ENCODE assay signal across 8 cellular contexts in genomic region chr1:25543425-25544242, GRCh38. TPM values are rescaled to one million over a fixed set of nuclear protein-coding genes. Genes with fewer than 3 reads are reported as not detected.
A peak's percentile ranks its signal among the peaks of the same experiment; 100 is the strongest.
DNase-seq lines count a peak whose midpoint lies in the region; ATAC-seq and TF ChIP-seq lines count a peak whose summit lies in the region.

Gene LDLRAP1, plus strand, starts transcription at chr1:25543606. Its CDS starts 93 bp downstream, at chr1:25543699.

- H3K27me3 Mint-ChIP-seq in activated B cell treated with CpG ODN at 0.5 μM for 24 hours = peaks cover 1% of the 10 kb centered on the region

- ATAC-seq in GM21825 (IDR thresholded peaks at IDR 0.05; ENCODE audit: unreplicated experiment) (peak; percentile 76), activated B cell treated with CpG ODN at 0.5 μM for 24 hours (ENCODE audit: low read depth) (peak; percentile 97)

- peak within 1 kb of the TSS; percentile 83 for H3K4me3 ChIP-seq in smooth muscle cell

- TF ChIP-seq CTCF in activated B cell treated with CpG ODN at 0.5 μM for 24 hours (IDR thresholded peaks at IDR 0.05) (no peak), smooth muscle cell (IDR thresholded peaks at IDR 0.05; ENCODE audit: borderline replicate concordance, insufficient read depth, poor library complexity, severe bottlenecking) (no peak)

- H3K9me3 ChIP-seq in ES-I3 (ENCODE audit: control insufficient read depth, insufficient read depth, low read length) (no peaks in the 10 kb centered on the region), smooth muscle cell (replicated peaks; ENCODE audit: low read depth) (no peaks in the 10 kb centered on the region)

- H3K4me1 ChIP-seq in ES-I3 (ENCODE audit: insufficient read depth, low read length) = peaks cover 15% of the 10 kb centered on the region; the same call in 1 of the 2 replicates
- peaks cover 6% of the 10 kb centered on the region for H3K4me1 ChIP-seq in smooth muscle cell (ENCODE audit: low read depth)

- H3K27me3 ChIP-seq in smooth muscle cell (ENCODE audit: low read depth) = no peaks in the 10 kb centered on the region

- H3K9me3 Mint-ChIP-seq in activated B cell treated with CpG ODN at 0.5 μM for 24 hours = no peaks in the 10 kb centered on the region

- H3K36me3 ChIP-seq in ES-I3 (ENCODE audit: insufficient read depth, low read length) (no peaks in the 10 kb centered on the region), smooth muscle cell (ENCODE audit: low read depth) (no peaks in the 10 kb centered on the region)

- H3K36me3 Mint-ChIP-seq in activated B cell treated with CpG ODN at 0.5 μM for 24 hours (ENCODE audit: low read depth) = no peaks in the 10 kb centered on the region

- no peak within 1 kb of the TSS for H3K27ac ChIP-seq in smooth muscle cell (ENCODE audit: low read depth)

- H3K4me3 Mint-ChIP-seq in activated B cell treated with CpG ODN at 0.5 μM for 24 hours = peak within 1 kb of the TSS; percentile 74

- peaks cover 9% of the 10 kb centered on the region for H3F3A ChIP-seq in smooth muscle cell (ENCODE audit: low read depth)

- 2% methylated on average over 58 of the region's 99 CpGs for WGBS in smooth muscle cell (ENCODE audit: low lambda C conversion rate)

- H3K79me2 ChIP-seq in smooth muscle cell (ENCODE audit: low read depth) = peaks cover 45% of the 10 kb centered on the region

- peak within 1 kb of the TSS; percentile 87 for H3K4me2 ChIP-seq in smooth muscle cell

- H4K20me1 ChIP-seq in smooth muscle cell (ENCODE audit: low read depth) = peaks cover 36% of the 10 kb centered on the region

- peak within 1 kb of the TSS; percentile 71 for H2AFZ ChIP-seq in smooth muscle cell (ENCODE audit: low read depth)

- intact Hi-C loops in activated B cell treated with CpG ODN at 0.5 μM for 24 hours (cut with micrococcal nuclease) = loop anchor here (2.0 kb wide), 1 partner anchor 65 kb away; no protein-coding TSS in a partner anchor

- H3K4me1 Mint-ChIP-seq in activated B cell treated with CpG ODN at 0.5 μM for 24 hours = peaks cover 36% of the 10 kb centered on the region

- DNase-seq in M059J (ENCODE audit: low read depth) (peak; percentile 70), activated B cell treated with CpG ODN at 0.5 μM for 24 hours (peak; percentile 69), cerebellum (ENCODE audit: low spot score) (peak; percentile 94), islet precursor cell (peak; percentile 86), smooth muscle cell (lab: John Stamatoyannopoulos, UW; ENCODE audit: unreplicated experiment) (peak; percentile 31), NCI-H1694 (lab: John Stamatoyannopoulos, UW) (no peak)

- no peak within 1 kb of the TSS for H3K27ac Mint-ChIP-seq in activated B cell treated with CpG ODN at 0.5 μM for 24 hours

- CTCF ChIA-PET in activated B cell treated with CpG ODN at 0.5 μM for 24 hours (lab: Charles Lee) = no interaction called here

- H3K9ac ChIP-seq in ES-I3 (ENCODE audit: low read depth, low read length) = peak within 1 kb of the TSS; percentile 73
- peak within 1 kb of the TSS; percentile 52 for H3K9ac ChIP-seq in smooth muscle cell (ENCODE audit: low read depth)

- POLR2A ChIA-PET in activated B cell treated with CpG ODN at 0.5 μM for 24 hours (lab: Charles Lee) = interaction anchor here (1.1 kb wide), 1 partner anchor 296 kb away, joined by 3 read pairs; the partner anchor contains the start of gene RSRP1

RNA-seq across cellular contexts. Expression of gene LDLRAP1, which starts in this region (rescaled TPM):
- 14.1 and 16.9 TPM in 2 replicates for total RNA-seq in M059J (2014; rRNA removed; shearing (Covaris generic))
- total RNA-seq in activated B cell treated with CpG ODN at 0.5 μM for 24 hours (8.7 and 10.8 TPM in 2 replicates), cerebellum (3.1 TPM), smooth muscle cell (16.2 and 19.5 TPM in 2 replicates)
- polyA plus RNA-seq in smooth muscle cell = 30.5 and 39.0 TPM in 2 replicates
